Comparison of ENCODE assay signal across 1 cellular context in the genomic region with DNA sequence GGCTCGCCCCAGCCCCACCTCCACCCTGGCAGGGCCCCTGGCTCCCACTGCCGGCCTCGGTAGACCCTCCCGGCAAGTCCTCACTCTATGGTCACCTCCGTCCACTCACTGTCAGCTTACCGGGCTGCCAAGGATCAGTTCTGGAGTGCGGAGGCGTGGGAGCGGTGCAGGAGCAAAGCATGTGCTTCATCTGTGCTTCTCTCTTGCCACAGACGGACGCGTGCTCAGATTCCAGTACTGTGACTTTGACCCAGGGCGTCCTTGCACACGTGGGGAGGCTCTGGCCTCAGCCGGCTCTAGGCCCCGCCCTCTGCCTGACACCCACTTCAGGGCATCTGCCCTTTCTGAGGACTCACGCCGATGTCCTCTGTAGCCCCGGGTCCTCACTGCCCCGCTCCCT.
TF ChIP-seq lines count a peak whose summit lies in the region.

No MANE protein-coding gene starts in this region.

TF ChIP-seq in HepG2, 621 proteins besides CTCF, POLR2A, EP300 and RAD21 (continued from another document):
- TF ChIP-seq SIX1 (CRISPR knock-in tag; IDR thresholded peaks at IDR 0.05; ENCODE audit: borderline replicate concordance) (no peak), ZNF501 (CRISPR knock-in tag; IDR thresholded peaks at IDR 0.05) (no peak), ZEB1 (IDR thresholded peaks at IDR 0.05; ENCODE audit: insufficient replicate concordance, low read depth) (no peak), NFATC3 (CRISPR knock-in tag; IDR thresholded peaks at IDR 0.05) (no peak), KDM5B (CRISPR knock-in tag; IDR thresholded peaks at IDR 0.05; ENCODE audit: borderline replicate concordance) (no peak), GTF2F1 (IDR thresholded peaks at IDR 0.05; ENCODE audit: low read length) (no peak), ZNF713 (CRISPR knock-in tag; IDR thresholded peaks at IDR 0.05) (no peak), BRD4 (CRISPR knock-in tag; IDR thresholded peaks at IDR 0.05) (no peak)
- TF ChIP-seq, protein P1, sequence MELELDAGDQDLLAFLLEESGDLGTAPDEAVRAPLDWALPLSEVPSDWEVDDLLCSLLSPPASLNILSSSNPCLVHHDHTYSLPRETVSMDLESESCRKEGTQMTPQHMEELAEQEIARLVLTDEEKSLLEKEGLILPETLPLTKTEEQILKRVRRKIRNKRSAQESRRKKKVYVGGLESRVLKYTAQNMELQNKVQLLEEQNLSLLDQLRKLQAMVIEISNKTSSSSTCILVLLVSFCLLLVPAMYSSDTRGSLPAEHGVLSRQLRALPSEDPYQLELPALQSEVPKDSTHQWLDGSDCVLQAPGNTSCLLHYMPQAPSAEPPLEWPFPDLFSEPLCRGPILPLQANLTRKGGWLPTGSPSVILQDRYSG (CRISPR knock-in tag; IDR thresholded peaks at IDR 0.05): no peak
